23 cellular contexts compared by ENCODE assay signal in genomic region chr5:41154491-41154890, GRCh38. TPM values are rescaled to one million over a fixed set of nuclear protein-coding genes. Genes with fewer than 3 reads are reported as not detected.
"Had no signal": no experiment of that assay in that cellular context is flagged by ENCODE, and none has a peak within 500 bp of the region (broad histone marks: within the 10 kb centered on the region; RNA-seq: fewer than 3 reads in every experiment).

No MANE protein-coding gene starts in this region.

- H3K4me3 Mint-ChIP-seq: activated CD4-positive, alpha-beta memory T cell treated with anti-CD3 and anti-CD28 coated beads, Interleukin-2, amount 10 ng/mL, durations not matched to agents 7 days and 5 days; activated CD4-positive, alpha-beta T cell treated with anti-CD3 and anti-CD28 coated beads, Interleukin-2, amount 10 ng/mL, durations not matched to agents 24 days and 14 days; activated naive CD4-positive, alpha-beta T cell treated with anti-CD3 and anti-CD28 coated beads, Interleukin-2, amount 10 ng/mL, durations not matched to agents 7 days and 5 days; activated T-cell treated with anti-CD3 and anti-CD28 coated beads, Interleukin-2, amount 50 U/mL, for 72 hours; memory B cell; natural killer cell treated with Interleukin-12 subunit alpha and Interleukin-12 subunit beta and Interleukin-15 and Interleukin-18, amount 100 ng/mL, for 72 hours; type B pancreatic cell had no signal

- H3K4me1 Mint-ChIP-seq: activated CD4-positive, alpha-beta memory T cell treated with anti-CD3 and anti-CD28 coated beads, Interleukin-2, amount 10 ng/mL, durations not matched to agents 7 days and 5 days; activated CD4-positive, alpha-beta T cell treated with anti-CD3 and anti-CD28 coated beads, Interleukin-2, amount 10 ng/mL, durations not matched to agents 24 days and 14 days; activated naive CD4-positive, alpha-beta T cell treated with anti-CD3 and anti-CD28 coated beads, Interleukin-2, amount 10 ng/mL, durations not matched to agents 7 days and 5 days; memory B cell had no signal

- H3K27me3 ChIP-seq: brain microvascular endothelial cell, gastrocnemius medialis, neutrophil, ovary, testis, vagina had no signal

- H3K9me3 Mint-ChIP-seq: activated CD4-positive, alpha-beta memory T cell treated with anti-CD3 and anti-CD28 coated beads, Interleukin-2, amount 10 ng/mL, durations not matched to agents 7 days and 5 days; activated CD4-positive, alpha-beta T cell treated with anti-CD3 and anti-CD28 coated beads, Interleukin-2, amount 10 ng/mL, durations not matched to agents 24 days and 14 days; activated naive CD4-positive, alpha-beta T cell treated with anti-CD3 and anti-CD28 coated beads, Interleukin-2, amount 10 ng/mL, durations not matched to agents 7 days and 5 days; memory B cell; type B pancreatic cell had no signal

- H3K27ac ChIP-seq: brain microvascular endothelial cell, gastrocnemius medialis, neutrophil, ovary, prostate gland, testis, vagina had no signal

- H3K4me3 ChIP-seq: gastrocnemius medialis, ovary, prostate gland, testis, vagina had no signal

- DNase-seq: activated CD4-positive, alpha-beta memory T cell treated with anti-CD3 and anti-CD28 coated beads, Interleukin-2, amount 10 ng/mL, durations not matched to agents 7 days and 5 days; activated CD4-positive, alpha-beta T cell treated with anti-CD3 and anti-CD28 coated beads, Interleukin-2, amount 10 ng/mL, durations not matched to agents 24 days and 14 days; activated effector memory CD4-positive, alpha-beta T cell treated with Interleukin-2 at 50 U/mL for 16 hours; activated naive CD4-positive, alpha-beta T cell treated with anti-CD3 and anti-CD28 coated beads, Interleukin-2, amount 10 ng/mL, durations not matched to agents 7 days and 5 days; activated T-cell treated with anti-CD3 and anti-CD28 coated beads, Interleukin-2, amount 50 U/mL, for 72 hours; brain microvascular endothelial cell; caudate nucleus; dermis blood vessel endothelial cell; effector CD8-positive, alpha-beta T cell; gastrocnemius medialis; hippocampal formation; ovary; stimulated activated CD4-positive, alpha-beta T cell treated with anti-CD3 and anti-CD28 coated beads, Interleukin-4, amount 100 ng/mL, for 1 hour; stimulated activated naive CD4-positive, alpha-beta T cell; T1000; testis had no signal

- ATAC-seq: activated CD4-positive, CD25-positive, alpha-beta regulatory T cell treated with anti-CD3 and anti-CD28 coated beads, Interleukin-2, amount 50 U/mL, for 24 hours; activated T-cell treated with anti-CD3 and anti-CD28 coated beads, Interleukin-2, amount 50 U/mL, for 72 hours; gastrocnemius medialis; natural killer cell treated with Interleukin-12 subunit alpha and Interleukin-12 subunit beta and Interleukin-15 and Interleukin-18, amount 100 ng/mL, for 72 hours had no signal

- H3K4me1 ChIP-seq: gastrocnemius medialis, prostate gland, testis, vagina had no signal

- H3K27ac Mint-ChIP-seq: activated CD4-positive, alpha-beta memory T cell treated with anti-CD3 and anti-CD28 coated beads, Interleukin-2, amount 10 ng/mL, durations not matched to agents 7 days and 5 days; activated CD4-positive, alpha-beta T cell treated with anti-CD3 and anti-CD28 coated beads, Interleukin-2, amount 10 ng/mL, durations not matched to agents 24 days and 14 days; activated naive CD4-positive, alpha-beta T cell treated with anti-CD3 and anti-CD28 coated beads, Interleukin-2, amount 10 ng/mL, durations not matched to agents 7 days and 5 days; activated T-cell treated with anti-CD3 and anti-CD28 coated beads, Interleukin-2, amount 50 U/mL, for 72 hours; memory B cell; natural killer cell treated with Interleukin-12 subunit alpha and Interleukin-12 subunit beta and Interleukin-15 and Interleukin-18, amount 100 ng/mL, for 72 hours; type B pancreatic cell had no signal

- H3K36me3 ChIP-seq: brain microvascular endothelial cell, gastrocnemius medialis, neutrophil, ovary, prostate gland, vagina had no signal

- H3K36me3 Mint-ChIP-seq: activated naive CD4-positive, alpha-beta T cell treated with anti-CD3 and anti-CD28 coated beads, Interleukin-2, amount 10 ng/mL, durations not matched to agents 7 days and 5 days; memory B cell; natural killer cell treated with Interleukin-12 subunit alpha and Interleukin-12 subunit beta and Interleukin-15 and Interleukin-18, amount 100 ng/mL, for 72 hours; type B pancreatic cell had no signal

- H3K27me3 Mint-ChIP-seq: activated CD4-positive, alpha-beta T cell treated with anti-CD3 and anti-CD28 coated beads, Interleukin-2, amount 10 ng/mL, durations not matched to agents 24 days and 14 days; activated naive CD4-positive, alpha-beta T cell treated with anti-CD3 and anti-CD28 coated beads, Interleukin-2, amount 10 ng/mL, durations not matched to agents 7 days and 5 days; memory B cell; natural killer cell treated with Interleukin-12 subunit alpha and Interleukin-12 subunit beta and Interleukin-15 and Interleukin-18, amount 100 ng/mL, for 72 hours; type B pancreatic cell had no signal

- H3K9me3 ChIP-seq: gastrocnemius medialis, neutrophil, ovary, prostate gland, testis, vagina had no signal

RNA-seq across cellular contexts. Expression of gene C6, which starts 58.8 kb away (rescaled TPM):
- total RNA-seq: activated CD4-positive, alpha-beta memory T cell treated with anti-CD3 and anti-CD28 coated beads, Interleukin-2, amount 10 ng/mL, durations not matched to agents 7 days and 5 days; activated CD4-positive, alpha-beta T cell treated with anti-CD3 and anti-CD28 coated beads, Interleukin-2, amount 10 ng/mL, durations not matched to agents 24 days and 14 days; activated T-cell treated with anti-CD3 and anti-CD28 coated beads, Interleukin-2, amount 50 U/mL, for 72 hours; dermis blood vessel endothelial cell; natural killer cell treated with Interleukin-12 subunit alpha and Interleukin-12 subunit beta and Interleukin-15 and Interleukin-18, amount 100 ng/mL, for 72 hours had no signal
